In genomic region chr15:75037685-75038084, GRCh38 we compare ENCODE assay signal across 1 cellular context.
TF ChIP-seq lines count a peak whose summit lies in the region.

No MANE protein-coding gene starts in this region.

TF ChIP-seq in IMR-90, 13 proteins besides CTCF, POLR2A, EP300 and RAD21:
- no peak for TF ChIP-seq ELK1 (IDR thresholded peaks at IDR 0.05; ENCODE audit: borderline replicate concordance, low read depth, low read length)
- no peak for TF ChIP-seq BHLHE40 (IDR thresholded peaks at IDR 0.05; ENCODE audit: low read depth, low read length)
- no peak for TF ChIP-seq MAFK (IDR thresholded peaks at IDR 0.05; ENCODE audit: low read depth, low read length)
- TF ChIP-seq MXI1 (IDR thresholded peaks at IDR 0.05; ENCODE audit: borderline replicate concordance, low read depth, low read length), result no peak
- TF ChIP-seq FOS (IDR thresholded peaks at IDR 0.05; ENCODE audit: low read depth, low read length), result no peak
- TF ChIP-seq CEBPB (IDR thresholded peaks at IDR 0.05; ENCODE audit: low read depth, low read length), result no peak
TF ChIP-seq in IMR-90: peak in this region for 0.
